8 cellular contexts compared by ENCODE assay signal in the genomic region with DNA sequence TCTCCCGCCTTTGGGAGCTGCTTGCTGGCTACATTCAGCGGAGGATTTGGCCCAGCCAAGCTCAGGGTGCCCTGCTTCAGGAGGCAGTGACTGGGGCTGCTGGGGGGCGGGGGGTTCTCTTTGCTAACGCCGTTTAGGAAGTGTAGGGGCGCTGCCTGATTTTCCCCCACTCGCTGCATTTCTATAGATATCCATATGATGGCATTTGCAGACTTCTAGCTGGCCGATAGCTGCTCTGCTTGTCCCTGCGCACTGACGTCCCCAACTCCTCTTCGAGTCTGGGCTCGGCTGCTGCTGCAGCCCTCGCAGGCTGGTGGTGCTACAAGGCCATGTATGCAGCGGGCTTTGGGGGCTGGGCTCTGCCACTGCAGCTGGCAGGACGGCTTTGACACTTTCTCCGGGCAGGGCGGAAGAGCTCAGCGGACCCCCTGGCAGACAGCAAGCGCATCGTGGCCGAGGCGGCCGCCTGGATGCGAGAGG. TPM values are rescaled to one million over a fixed set of nuclear protein-coding genes. Genes with fewer than 3 reads are reported as not detected.
A peak's percentile ranks its signal among the peaks of the same experiment; 100 is the strongest.
DNase-seq lines count a peak whose midpoint lies in the region; ATAC-seq and TF ChIP-seq lines count a peak whose summit lies in the region.

No MANE protein-coding gene starts in this region.

- H3K4me3 ChIP-seq in HFF-Myc (replicated peaks; ENCODE audit: low read depth, low read length) (peak overlapping the region; percentile 8), OCI-LY1 (ENCODE audit: low read depth, low read length, poor library complexity, severe bottlenecking) (peak overlapping the region; percentile 60), fibroblast of pulmonary artery (replicated peaks; ENCODE audit: low read depth, low read length) (peak overlapping the region; percentile 83), osteoblast (ENCODE audit: insufficient read depth, low read length) (no peak overlapping the region)

- H3K9me3 ChIP-seq in OCI-LY1 (ENCODE audit: low read length) (no peaks in the 10 kb centered on the region), osteoblast (ENCODE audit: low read depth, low read length) (no peaks in the 10 kb centered on the region)

- no peaks in the 10 kb centered on the region for H3F3A ChIP-seq in OCI-LY1 (ENCODE audit: insufficient read depth, low read length)

- H3K27ac Mint-ChIP-seq in effector memory CD8-positive, alpha-beta T cell, result no peak overlapping the region

- H3K27me3 Mint-ChIP-seq in effector memory CD8-positive, alpha-beta T cell, result peaks cover 49 to 66% of the 10 kb centered on the region in 2 donors

- H3K4me1 Mint-ChIP-seq in effector memory CD8-positive, alpha-beta T cell (ENCODE audit: low read depth in 2 of 2), result peaks cover 7 to 13% of the 10 kb centered on the region in 2 donors

- H3K4me2 ChIP-seq in OCI-LY1 (ENCODE audit: low read length), result peak overlapping the region; percentile 41
- H3K4me2 ChIP-seq in osteoblast (ENCODE audit: insufficient read depth, low read length), result no peak overlapping the region

- H3K9me2 ChIP-seq in OCI-LY1 (ENCODE audit: low read depth, low read length), result no peaks in the 10 kb centered on the region

- H3K9me3 Mint-ChIP-seq in effector memory CD8-positive, alpha-beta T cell, result peaks cover 0 to 5% of the 10 kb centered on the region in 2 donors

- TF ChIP-seq CTCF in HFF-Myc (IDR thresholded peaks at IDR 0.05; ENCODE audit: low read depth, low read length, missing control alignments) (peak; percentile 5), OCI-LY1 (IDR thresholded peaks at IDR 0.05; ENCODE audit: low read length) (peak; percentile 51), fibroblast of pulmonary artery (IDR thresholded peaks at IDR 0.05; ENCODE audit: low read length, missing control alignments) (peak; percentile 50), osteoblast (IDR thresholded peaks at IDR 0.05; ENCODE audit: extremely low read depth, low read depth, low read length) (no peak)

- H4K20me1 ChIP-seq in OCI-LY1 (ENCODE audit: insufficient read depth, low read length) (no peaks in the 10 kb centered on the region), osteoblast (ENCODE audit: insufficient read depth, low read length) (no peaks in the 10 kb centered on the region)

- no peak overlapping the region for H2AFZ ChIP-seq in OCI-LY1 (ENCODE audit: low read length)
- H2AFZ ChIP-seq in osteoblast (ENCODE audit: low read length), result no peak overlapping the region

- H3K27ac ChIP-seq in OCI-LY1 (ENCODE audit: low read depth, low read length, poor library complexity, severe bottlenecking) (no peak overlapping the region), osteoblast (ENCODE audit: low read depth, low read length) (no peak overlapping the region)

- H3K36me3 ChIP-seq in OCI-LY1 (ENCODE audit: insufficient read depth, low read length) (no peaks in the 10 kb centered on the region), osteoblast (ENCODE audit: insufficient read depth, low read length) (no peaks in the 10 kb centered on the region)

- ATAC-seq in GM19452 (IDR thresholded peaks at IDR 0.05; ENCODE audit: unreplicated experiment), result no peak
- ATAC-seq in effector memory CD8-positive, alpha-beta T cell (replicated peaks), result no peak

- H3K79me2 ChIP-seq in OCI-LY1 (ENCODE audit: insufficient read depth, low read length) (no peaks in the 10 kb centered on the region), osteoblast (ENCODE audit: insufficient read depth, low read length) (no peaks in the 10 kb centered on the region)

- H3K36me3 Mint-ChIP-seq in effector memory CD8-positive, alpha-beta T cell (ENCODE audit: insufficient read depth), result no peaks in the 10 kb centered on the region

- no peaks in the 10 kb centered on the region for H3K27me3 ChIP-seq in OCI-LY1 (ENCODE audit: insufficient read depth, low read length)
- peaks cover 50% of the 10 kb centered on the region for H3K27me3 ChIP-seq in osteoblast (ENCODE audit: insufficient read depth, low read length)

- no peak overlapping the region; the same call in 1 of the 2 replicates for H3K9ac ChIP-seq in OCI-LY1 (ENCODE audit: low read length)

- no peak overlapping the region for H3K4me3 Mint-ChIP-seq in effector memory CD8-positive, alpha-beta T cell

- DNase-seq in HFF-Myc (ENCODE audit: extremely low read depth, low read depth) (no peak), fibroblast of pulmonary artery (ENCODE audit: low read depth) (peak; percentile 79), osteoblast (ENCODE audit: insufficient read length, low spot score, missing footprints) (peak; percentile 60), GF-D8 (lab: John Stamatoyannopoulos, UW) (no peak)
- no peak for DNase-seq in effector memory CD8-positive, alpha-beta T cell
- DNase-seq in stimulated activated naive CD4-positive, alpha-beta T cell (lab: John Stamatoyannopoulos, UW), result no peak

- peaks cover 5% of the 10 kb centered on the region for H3K4me1 ChIP-seq in OCI-LY1 (ENCODE audit: insufficient read depth, low read length, severe bottlenecking)
- peaks cover 2% of the 10 kb centered on the region for H3K4me1 ChIP-seq in osteoblast (ENCODE audit: insufficient read depth, low read length)

RNA-seq across cellular contexts. Expression of a gene that starts 3.1 kb away (rescaled TPM):
- total RNA-seq in osteoblast, result under 0.01 and 0.36 TPM in 2 replicates

Comparison
In these comparisons a context has a peak if more than half of its experiments do, and no peak if none do; other contexts are left out.
1. DNase-seq: peak in fibroblast of pulmonary artery (single experiment) and osteoblast (single experiment); none in HFF-Myc (single experiment), effector memory CD8-positive, alpha-beta T cell (0 of 3), stimulated activated naive CD4-positive, alpha-beta T cell (0 of 6) and GF-D8 (single experiment).